In genomic region chr22:26587991-26588613, GRCh38 we compare ENCODE assay signal across 11 cellular contexts. TPM values are rescaled to one million over a fixed set of nuclear protein-coding genes. Genes with fewer than 3 reads are reported as not detected.
A peak's percentile ranks its signal among the peaks of the same experiment; 100 is the strongest.
DNase-seq lines count a peak whose midpoint lies in the region; ATAC-seq and TF ChIP-seq lines count a peak whose summit lies in the region.
"Had no signal": no experiment of that assay in that cellular context is flagged by ENCODE, and none has a peak within 500 bp of the region (broad histone marks: within the 10 kb centered on the region; RNA-seq: fewer than 3 reads in every experiment).

No MANE protein-coding gene starts in this region.

- peak overlapping the region; percentile 76 to 89 for H3K27ac ChIP-seq in right atrium auricular region
- H3K27ac ChIP-seq in heart right ventricle = peak overlapping the region in 3 of 10 donors; percentile 91 to 95 (median 91)

- TF ChIP-seq CTCF in right atrium auricular region (IDR thresholded peaks at IDR 0.05) = no peak
- no peak for TF ChIP-seq CTCF in heart right ventricle (IDR thresholded peaks at IDR 0.05)
- TF ChIP-seq CTCF in WI38 (IDR thresholded peaks at IDR 0.05; ENCODE audit: low read depth, low read length) = no peak
- no peak for TF ChIP-seq CTCF in foreskin fibroblast (IDR thresholded peaks at IDR 0.05; ENCODE audit: low read depth, low read length)

- H3K27me3 ChIP-seq in right atrium auricular region = no peaks in the 10 kb centered on the region
- no peaks in the 10 kb centered on the region for H3K27me3 ChIP-seq in heart right ventricle

- H3K27ac Mint-ChIP-seq in immature natural killer cell = peak overlapping the region; percentile 91 to 97 (median 95)

- intact Hi-C loops in heart right ventricle (cut with DNase I) = loop anchor here in 8 of 10 donors (2.0 to 10.0 kb wide), 7 partner anchors 36 to 103 kb away; partner anchors contain the start of gene TFIP11 (in 5 of the 8)

- H3K27me3 Mint-ChIP-seq in immature natural killer cell (ENCODE audit: low read depth in 3 of 3) = peaks cover 5 to 16% (median 16%) of the 10 kb centered on the region in 3 donors

- WGBS in heart right ventricle, 2 donors = 94% methylated on average over 4 of the region's 4 CpGs

- no peak for DNase-seq in right atrium auricular region (ENCODE audit: low spot score)
- DNase-seq in heart right ventricle = no peak
- no peak for DNase-seq in immature natural killer cell
- DNase-seq in pons (ENCODE audit: low spot score) = no peak
- no peak for DNase-seq in foreskin fibroblast
- DNase-seq: hippocampal formation, NCI-H1092 treated with DMSO at 0.1 percent for 48 hours, substantia nigra had no signal

- H3K4me3 ChIP-seq in right atrium auricular region (no peak overlapping the region), heart right ventricle (peak overlapping the region in 3 of 10 donors; percentile 92 to 98 (median 97)), WI38 (ENCODE audit: low read depth, low read length) (peak overlapping the region; percentile 91), foreskin fibroblast (ENCODE audit: low read depth in 1 of 2, low read length in 2 of 2) (no peak overlapping the region)

- H3K36me3 ChIP-seq in right atrium auricular region (no peaks in the 10 kb centered on the region), heart right ventricle (peaks cover 0 to 5% (median 0%) of the 10 kb centered on the region in 9 donors)

- no peaks in the 10 kb centered on the region for H3K9me3 Mint-ChIP-seq in immature natural killer cell

- H3K9me3 ChIP-seq in right atrium auricular region (no peaks in the 10 kb centered on the region), heart right ventricle (peaks cover 0 to 5% (median 0%) of the 10 kb centered on the region in 11 donors)

- ATAC-seq in heart right ventricle = no peak
- no peak for ATAC-seq in GM19452 (IDR thresholded peaks at IDR 0.05; ENCODE audit: unreplicated experiment)
- no peak for ATAC-seq in GM18867 (IDR thresholded peaks at IDR 0.05; ENCODE audit: unreplicated experiment)

- peaks cover 0 to 55% of the 10 kb centered on the region in 2 donors for H3K4me1 ChIP-seq in right atrium auricular region
- H3K4me1 ChIP-seq in heart right ventricle = peaks cover 4 to 74% (median 51%) of the 10 kb centered on the region in 9 donors

- peaks cover 86 to 88% of the 10 kb centered on the region in 2 donors for H3K4me1 Mint-ChIP-seq in immature natural killer cell

- peak overlapping the region; percentile 91 to 98 (median 96) for H3K4me3 Mint-ChIP-seq in immature natural killer cell

- peaks cover 11 to 13% (median 12%) of the 10 kb centered on the region in 3 donors for H3K36me3 Mint-ChIP-seq in immature natural killer cell

RNA-seq across cellular contexts. Expression of gene TPST2, which starts 1.8 kb away (rescaled TPM):
- total RNA-seq in right atrium auricular region (100 to 1,000 TPM in 1 of 2 donors, 10 to 100 TPM in 1; 63.4 to 104 TPM), heart right ventricle (10 to 100 TPM; 11.1 to 35.1 (median 19.0) TPM)
- polyA plus RNA-seq in heart right ventricle (10 to 100 TPM; 27.8 to 41.5 TPM), immature natural killer cell (100 to 1,000 TPM; 352 to 519 (median 512) TPM)

RNA-seq across cellular contexts. Expression of gene CRYBB1, which starts 29.7 kb away (rescaled TPM):
- total RNA-seq in right atrium auricular region = 1 to 10 TPM in 1 of 2 donors, under 1 TPM in 1; 0.79 to 1.7 TPM
- total RNA-seq in heart right ventricle = 1 to 10 TPM in 1 of 10 donors, under 1 TPM in 6, not detected in 3; 0.24 to 2.5 (median 0.71) TPM
- polyA plus RNA-seq in heart right ventricle = under 1 TPM; 0.37 to 0.48 TPM
- not detected for polyA plus RNA-seq in immature natural killer cell

RNA-seq across cellular contexts. Expression of gene CRYBA4, which starts 33.7 kb away (rescaled TPM):
- total RNA-seq in right atrium auricular region (not detected), heart right ventricle (under 1 TPM in 1 of 10 donors, not detected in 9; 0.42 TPM)
- polyA plus RNA-seq in heart right ventricle (not detected), immature natural killer cell (under 1 TPM in 2 of 3 donors, not detected in 1; 0.46 to 0.95 TPM)
